In the genomic region with DNA sequence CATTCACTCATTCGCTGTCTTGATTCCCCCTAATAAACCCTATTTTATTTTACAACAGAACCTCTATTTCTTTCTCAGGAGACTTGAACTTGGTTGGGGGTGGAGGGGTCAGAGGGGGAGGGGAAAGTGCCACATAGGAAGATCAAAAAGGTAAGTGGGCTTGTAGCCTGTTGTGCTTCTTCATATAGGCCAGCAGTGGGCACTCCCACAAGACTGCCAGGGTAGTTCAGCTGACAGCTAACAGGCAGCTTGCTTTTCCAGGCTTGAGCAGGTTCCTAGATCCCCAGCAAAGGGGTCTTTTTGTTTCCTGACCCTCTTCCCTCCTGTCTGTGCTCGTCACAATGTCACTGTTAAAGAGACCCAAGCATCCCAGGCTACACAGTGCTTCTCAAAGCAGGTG, we compare ENCODE assay signal across 11 cellular contexts.
DNase-seq lines count a peak whose midpoint lies in the region; ATAC-seq, FAIRE-seq and TF ChIP-seq lines count a peak whose summit lies in the region.
"Had no signal": no experiment of that assay in that cellular context is flagged by ENCODE, and none has a peak within 500 bp of the region (broad histone marks: within the 10 kb centered on the region; RNA-seq: fewer than 3 reads in every experiment).

No MANE protein-coding gene starts in this region.

- no peak overlapping the region for H3K27ac ChIP-seq in VCaP
- H3K27ac ChIP-seq: coronary artery had no signal

- peak; percentile 50 for TF ChIP-seq CTCF in D721Med (IDR thresholded peaks at IDR 0.05; ENCODE audit: insufficient read depth, missing control alignments)
- peak; percentile 33; the same call in 1 of the 2 replicates for TF ChIP-seq CTCF in VCaP (conservative IDR thresholded peaks at IDR 0.05)

- POLR2A ChIA-PET in HEK293T (lab: Yijun Ruan, JAX) = no interaction called here

- CTCF ChIA-PET in HEK293T (lab: Yijun Ruan, JAX) = interaction anchor here (1.0 kb wide), 1 partner anchor 8 kb away, joined by 3 read pairs; no protein-coding TSS in a partner anchor

- no peak for DNase-seq in D721Med (ENCODE audit: insufficient read length, low spot score)
- peak; percentile 42 for DNase-seq in HEK293T (ENCODE audit: extremely low spot score)
- DNase-seq in islet precursor cell = peak; percentile 58
- no peak for DNase-seq in activated naive CD4-positive, alpha-beta T cell treated with Interleukin-2 at 50 U/mL for 16 hours
- DNase-seq: NCI-H526 treated with DMSO at 0.1 percent for 48 hours; stimulated activated naive CD8-positive, alpha-beta T cell treated with anti-CD3 and anti-CD28 coated beads, Interleukin-15, Interleukin-2, amounts not matched to agents 100 U/mL and 50 U/mL, for 24 hours had no signal

- no peak for ATAC-seq in GM21723 (IDR thresholded peaks at IDR 0.05; ENCODE audit: unreplicated experiment)
- ATAC-seq in HG03565 (IDR thresholded peaks at IDR 0.05; ENCODE audit: unreplicated experiment) = no peak
- ATAC-seq: stimulated activated naive CD8-positive, alpha-beta T cell treated with anti-CD3 and anti-CD28 coated beads, Interleukin-15, Interleukin-2, amounts not matched to agents 100 U/mL and 50 U/mL, for 24 hours had no signal

- no peak for FAIRE-seq in D721Med (lab: Jason Lieb, UNC)
- FAIRE-seq: GM19239 had no signal

TF ChIP-seq in HEK293T, 16 proteins besides CTCF, POLR2A, EP300 and RAD21:
- TF ChIP-seq NFRKB (IDR thresholded peaks at IDR 0.05) (no peak), ELF4 (IDR thresholded peaks at IDR 0.05) (no peak), ZNF384 (IDR thresholded peaks at IDR 0.05) (no peak), BHLHE40 (IDR thresholded peaks at IDR 0.05; ENCODE audit: borderline replicate concordance) (no peak), FOXK2 (IDR thresholded peaks at IDR 0.05) (no peak)
- TF ChIP-seq, protein P1, sequence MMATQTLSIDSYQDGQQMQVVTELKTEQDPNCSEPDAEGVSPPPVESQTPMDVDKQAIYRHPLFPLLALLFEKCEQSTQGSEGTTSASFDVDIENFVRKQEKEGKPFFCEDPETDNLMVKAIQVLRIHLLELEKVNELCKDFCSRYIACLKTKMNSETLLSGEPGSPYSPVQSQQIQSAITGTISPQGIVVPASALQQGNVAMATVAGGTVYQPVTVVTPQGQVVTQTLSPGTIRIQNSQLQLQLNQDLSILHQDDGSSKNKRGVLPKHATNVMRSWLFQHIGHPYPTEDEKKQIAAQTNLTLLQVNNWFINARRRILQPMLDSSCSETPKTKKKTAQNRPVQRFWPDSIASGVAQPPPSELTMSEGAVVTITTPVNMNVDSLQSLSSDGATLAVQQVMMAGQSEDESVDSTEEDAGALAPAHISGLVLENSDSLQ (IDR thresholded peaks at IDR 0.05) = no peak

Comparison
In these comparisons a context has a peak if more than half of its experiments do, and no peak if none do; other contexts are left out.
1. DNase-seq: peak in HEK293T (single experiment) and islet precursor cell (single experiment); none in D721Med (single experiment) and activated naive CD4-positive, alpha-beta T cell treated with Interleukin-2 at 50 U/mL for 16 hours (single experiment).